Comparison of ENCODE assay signal across 19 cellular contexts in the genomic region with DNA sequence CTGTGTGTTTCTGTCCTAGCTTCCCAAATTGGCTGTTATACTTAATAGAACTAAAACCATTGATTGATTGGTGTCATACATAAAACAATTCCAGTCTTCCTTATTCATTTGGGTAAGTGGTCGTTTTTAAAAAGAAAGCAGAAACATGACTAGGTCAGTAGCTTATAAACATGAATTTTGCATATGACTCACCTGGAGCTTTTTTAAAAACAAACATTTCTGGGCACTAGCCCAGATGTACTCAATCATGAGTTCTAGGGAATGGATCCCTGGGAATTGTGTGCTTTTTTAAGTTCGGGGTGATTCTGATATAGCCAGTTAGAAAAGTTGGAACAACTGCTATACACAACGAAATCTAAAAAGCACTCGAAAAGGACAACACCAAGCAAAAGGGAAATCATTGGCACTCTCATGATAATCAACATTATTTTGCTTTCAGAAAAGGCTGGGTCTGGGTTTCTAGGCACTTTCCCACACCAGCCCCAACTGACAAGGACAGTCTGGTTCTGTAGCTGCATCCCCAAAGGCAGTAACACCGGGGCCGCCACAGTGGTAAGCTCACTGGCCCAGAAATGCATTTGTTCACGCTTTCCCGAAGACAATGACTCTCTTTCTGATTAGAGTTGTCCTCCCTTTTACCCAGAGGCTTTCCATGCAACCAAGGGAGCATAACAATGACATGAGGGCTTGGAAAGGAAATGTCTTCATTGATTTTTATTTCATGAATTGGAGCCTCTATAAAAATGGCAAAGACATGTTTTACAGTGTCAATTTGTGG.
DNase-seq lines count a peak whose midpoint lies in the region; ATAC-seq and TF ChIP-seq lines count a peak whose summit lies in the region.
"Had no signal": no experiment of that assay in that cellular context is flagged by ENCODE, and none has a peak within 500 bp of the region (broad histone marks: within the 10 kb centered on the region; RNA-seq: fewer than 3 reads in every experiment).

No MANE protein-coding gene starts in this region.

- WGBS in ectodermal cell, 2 experiments, result 88 to 90% methylated on average over 8 of the region's 8 CpGs

- H3K4me3 ChIP-seq in PC-3 (ENCODE audit: low read length) (no peak overlapping the region), ectodermal cell (ENCODE audit: insufficient read depth, low read depth, low read length) (no peak overlapping the region)

- H3K27me3 ChIP-seq in PC-3 (ENCODE audit: low read length) (peaks cover 8% of the 10 kb centered on the region; the same call in 1 of the 2 replicates), ectodermal cell (ENCODE audit: control insufficient read depth, insufficient read depth, low read length, poor library complexity, severe bottlenecking) (no peaks in the 10 kb centered on the region)

- H3K9me3 ChIP-seq in PC-3 (ENCODE audit: low read length), result no peaks in the 10 kb centered on the region
- no peaks in the 10 kb centered on the region for H3K9me3 ChIP-seq in ectodermal cell (ENCODE audit: control insufficient read depth, low read length)

- no peak overlapping the region for H2AFZ ChIP-seq in PC-3 (ENCODE audit: low read length)

- no peaks in the 10 kb centered on the region for H4K20me1 ChIP-seq in PC-3 (ENCODE audit: low read length)

- intact Hi-C loops in PC-3 (cut with micrococcal nuclease), result no loop called here

- peak overlapping the region; percentile 33; the same call in 1 of the 2 replicates for H3K4me2 ChIP-seq in PC-3 (ENCODE audit: low read length)

- H3K36me3 ChIP-seq in PC-3 (ENCODE audit: low read depth, low read length) (no peaks in the 10 kb centered on the region), ectodermal cell (ENCODE audit: control insufficient read depth, insufficient read depth, low read length) (no peaks in the 10 kb centered on the region)

- in situ Hi-C loops in KBM-7 (cut with MboI; ENCODE audit: low pct_unique_long_range_greater_than_20kb, low sequenced_read_pairs), result no loop called here

- H3K4me1 ChIP-seq in PC-3 (ENCODE audit: insufficient read depth, low read length) (no peaks in the 10 kb centered on the region), ectodermal cell (ENCODE audit: control insufficient read depth, insufficient read depth, low read length) (peaks cover 8% of the 10 kb centered on the region)

- DNase-seq in ELR (ENCODE audit: low read depth) (peak; percentile 23), PC-3 (peak; percentile 36), renal cortical epithelial cell (ENCODE audit: low read depth) (peak; percentile 41), UCSD-AML1 (lab: John Stamatoyannopoulos, UW; ENCODE audit: unreplicated experiment) (no peak), iPS-NIHi7 (ENCODE audit: extremely low spot score) (no peak), KBM-7 (no peak)
- DNase-seq: Calu3; CD4-positive, alpha-beta T cell; DMS79; NCI-H1048; NCI-H146; NCI-H345; NCI-H526 treated with DMSO at 0.1 percent for 48 hours; NK-92 treated with Interleukin-12 subunit alpha and Interleukin-12 subunit beta, amount 100 ng/mL, for 24 hours; OCI-M1; SHP77 had no signal

- no peak overlapping the region for H3K9ac ChIP-seq in PC-3 (ENCODE audit: low read length)

- ATAC-seq in PC-3, result peak; percentile 45
- ATAC-seq in GM21423 (IDR thresholded peaks at IDR 0.05; ENCODE audit: unreplicated experiment), result no peak
- ATAC-seq: HCT116 had no signal

- H3K27ac ChIP-seq in PC-3 (ENCODE audit: low read length) (no peak overlapping the region), ectodermal cell (ENCODE audit: insufficient read depth, low read depth, low read length, poor library complexity, severe bottlenecking) (peak overlapping the region; percentile 50)

- H3F3A ChIP-seq in PC-3 (ENCODE audit: low read length, unreplicated experiment), result no peaks in the 10 kb centered on the region

- H3K79me2 ChIP-seq in PC-3 (ENCODE audit: low read length), result no peaks in the 10 kb centered on the region

- no TSS peak for BruUV-seq in PC-3 (replicated peaks; lab: Mats Ljungman, UMichigan)

- no peak for TF ChIP-seq CTCF in PC-3 (conservative IDR thresholded peaks at IDR 0.05; ENCODE audit: low read depth, low read length)

- CTCF ChIA-PET in PC-3 (lab: Charles Lee), result no interaction called here

- POLR2A ChIA-PET in PC-3 (lab: Charles Lee; ENCODE audit: unreplicated experiment), result no interaction called here

- H3K9me2 ChIP-seq in PC-3 (replicated peaks; ENCODE audit: low read length), result no peaks in the 10 kb centered on the region

Comparison
In these comparisons a context has a peak if more than half of its experiments do, and no peak if none do; other contexts are left out.
1. DNase-seq: peak in ELR (single experiment), PC-3 (single experiment) and renal cortical epithelial cell (single experiment); none in UCSD-AML1 (single experiment), iPS-NIHi7 (single experiment) and KBM-7 (single experiment).